Comparison of ENCODE assay signal across 24 cellular contexts in the genomic region with DNA sequence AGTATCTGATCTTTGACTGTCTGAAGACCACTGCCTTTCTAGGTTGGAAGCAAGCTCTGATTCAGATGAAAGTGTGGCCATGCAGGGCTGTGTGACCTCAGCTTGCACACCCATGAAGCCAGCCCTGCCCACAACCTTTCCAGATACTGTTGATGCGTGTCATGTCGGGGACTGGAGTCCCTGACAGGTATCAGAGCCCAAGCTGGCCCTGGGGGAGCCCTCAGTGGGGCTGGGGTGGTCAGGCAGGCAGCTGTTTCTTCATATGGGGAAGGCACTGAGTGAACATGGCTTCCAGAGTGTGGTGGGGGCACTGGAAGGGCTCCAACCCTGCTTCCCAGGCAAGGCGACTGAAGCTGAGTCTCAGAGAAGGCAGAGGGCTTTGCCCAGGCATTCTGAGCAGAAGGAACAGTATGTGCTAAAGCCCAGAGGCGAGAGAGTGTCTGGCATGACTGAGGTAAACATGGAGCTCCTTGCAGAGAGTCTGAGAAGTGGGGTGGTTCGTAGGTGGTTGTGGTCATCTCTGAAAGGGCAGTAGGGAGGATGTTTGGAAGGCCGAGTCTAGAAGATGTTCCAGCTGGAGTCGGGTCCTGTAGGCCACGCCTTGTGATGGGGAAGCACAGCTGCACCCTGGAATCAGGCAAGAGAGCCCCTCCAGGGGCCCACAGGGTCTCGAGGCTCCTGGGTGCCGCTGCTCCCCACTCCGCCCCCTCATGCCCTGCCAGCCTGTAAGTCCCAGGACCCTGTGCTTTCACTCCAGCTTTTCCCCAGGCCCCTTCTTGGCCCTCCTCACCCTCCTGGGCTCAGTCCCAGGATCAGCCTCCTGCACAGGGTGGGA.
DNase-seq lines count a peak whose midpoint lies in the region; ATAC-seq and TF ChIP-seq lines count a peak whose summit lies in the region.
"Had no signal": no experiment of that assay in that cellular context is flagged by ENCODE, and none has a peak within 500 bp of the region (broad histone marks: within the 10 kb centered on the region; RNA-seq: fewer than 3 reads in every experiment).

No MANE protein-coding gene starts in this region.

- H3K36me3 ChIP-seq in CD4-positive, CD25-positive, alpha-beta regulatory T cell (ENCODE audit: control insufficient read depth, insufficient read depth, low read length), result no peaks in the 10 kb centered on the region
- H3K36me3 ChIP-seq in PC-9 (ENCODE audit: low read depth) (no peaks in the 10 kb centered on the region), neuronal stem cell (replicated peaks in 1 of 2; ENCODE audit: control insufficient read depth in 2 of 2, insufficient read depth in 2 of 2, low read length in 2 of 2) (no peaks in the 10 kb centered on the region), left ventricle myocardium inferior (no peaks in the 10 kb centered on the region)
- H3K36me3 ChIP-seq: neutrophil had no signal

- H3K27ac Mint-ChIP-seq in CD4-positive, CD25-positive, alpha-beta regulatory T cell, result peak overlapping the region in 2 of 3 donors; percentile 41 to 44
- H3K27ac Mint-ChIP-seq: dendritic cell treated with granulocyte-macrophage colony-stimulating factor and Interleukin-4, amounts not matched to agents 40 ng/mL and 50 ng/mL, for 4 days; stimulated activated naive CD8-positive, alpha-beta T cell treated with anti-CD3 and anti-CD28 coated beads, Interleukin-15, Interleukin-2, amounts not matched to agents 100 ng/mL and 50 ng/mL, for 24 hours had no signal

- POLR2A ChIA-PET in PC-9 (lab: Charles Lee; ENCODE audit: unreplicated experiment), result interaction anchor here (0.5 to 0.7 kb wide), 3 partner anchors 76 to 943 kb away, joined by 3 to 4 read pairs (median 3); no protein-coding TSS in a partner anchor

- TSS peak; percentile 77 for BruUV-seq in PC-9 (replicated peaks; lab: Mats Ljungman, UMichigan)

- H3K79me1 ChIP-seq in neuronal stem cell (ENCODE audit: low read depth, low read length), result no peaks in the 10 kb centered on the region

- H3K4me1 ChIP-seq in CD4-positive, CD25-positive, alpha-beta regulatory T cell (ENCODE audit: control insufficient read depth, insufficient read depth, low read length, poor library complexity, severe bottlenecking), result no peaks in the 10 kb centered on the region
- H3K4me1 ChIP-seq in PC-9 (replicated peaks; ENCODE audit: insufficient read depth), result peaks cover 51% of the 10 kb centered on the region
- peaks cover 21% of the 10 kb centered on the region in 2 donors for H3K4me1 ChIP-seq in neuronal stem cell (ENCODE audit: control insufficient read depth in 2 of 2, insufficient read depth in 1 of 2, low read depth in 1 of 2, low read length in 2 of 2)
- peaks cover 84% of the 10 kb centered on the region for H3K4me1 ChIP-seq in left ventricle myocardium inferior

- H3K9me3 ChIP-seq in CD4-positive, CD25-positive, alpha-beta regulatory T cell (ENCODE audit: control insufficient read depth in 2 of 2, low read length in 2 of 2), result no peaks in the 10 kb centered on the region
- no peaks in the 10 kb centered on the region for H3K9me3 ChIP-seq in PC-9 (ENCODE audit: insufficient read depth, low read depth)
- no peaks in the 10 kb centered on the region for H3K9me3 ChIP-seq in neuronal stem cell (replicated peaks in 1 of 2; ENCODE audit: control insufficient read depth in 2 of 2, insufficient read depth in 1 of 2, low read depth in 1 of 2, low read length in 2 of 2)
- no peaks in the 10 kb centered on the region for H3K9me3 ChIP-seq in left ventricle myocardium inferior (replicated peaks)
- H3K9me3 ChIP-seq: neutrophil, tibial nerve had no signal

- H3K4ac ChIP-seq in neuronal stem cell (ENCODE audit: low read length), result no peak overlapping the region

- no peak overlapping the region for H2BK5ac ChIP-seq in neuronal stem cell (ENCODE audit: low read length)

- H4K91ac ChIP-seq in neuronal stem cell (ENCODE audit: low read depth, low read length, poor library complexity), result no peak overlapping the region

- H3K9me2 ChIP-seq in PC-9 (ENCODE audit: insufficient read depth), result no peaks in the 10 kb centered on the region

- H2BK12ac ChIP-seq in neuronal stem cell (ENCODE audit: low read length), result no peak overlapping the region

- peaks cover 11% of the 10 kb centered on the region; the same call in 1 of the 2 replicates for H3K79me2 ChIP-seq in PC-9 (ENCODE audit: low read depth)

- H4K8ac ChIP-seq in neuronal stem cell (ENCODE audit: low read depth, low read length), result no peak overlapping the region

- H2BK120ac ChIP-seq in neuronal stem cell (ENCODE audit: low read depth, low read length), result no peak overlapping the region

- no peak for DNase-seq in CD4-positive, CD25-positive, alpha-beta regulatory T cell
- DNase-seq in PC-9 (peak in 1 of 2 experiments; percentile 66), ecto neural progenitor cell (ENCODE audit: low spot score) (peak; percentile 35), neuronal stem cell (ENCODE audit: low spot score) (no peak), globus pallidus (ENCODE audit: low spot score) (no peak), left ventricle myocardium inferior (no peak), NCI-H1092 (lab: John Stamatoyannopoulos, UW) (no peak), AG08396 (ENCODE audit: low spot score) (no peak)
- DNase-seq: activated CD4-positive, alpha-beta T cell treated with anti-CD3 and anti-CD28 coated beads, Interleukin-2, amount 50 U/mL, for 1 hour; activated gamma-delta T cell; activated T-cell treated with anti-CD3 and anti-CD28 coated beads for 4 hours; C1 segment of cervical spinal cord; foreskin melanocyte; GOT3; hypothalamus; NCI-H1105; NCI-H2081; stimulated activated CD4-positive, alpha-beta T cell treated with anti-CD3 and anti-CD28 coated beads, Interleukin-4, amount 100 ng/mL, for 1 hour had no signal

- H3K4me3 Mint-ChIP-seq in CD4-positive, CD25-positive, alpha-beta regulatory T cell, result no peak overlapping the region
- H3K4me3 Mint-ChIP-seq: dendritic cell treated with granulocyte-macrophage colony-stimulating factor and Interleukin-4, amounts not matched to agents 40 ng/mL and 50 ng/mL, for 4 days; stimulated activated naive CD8-positive, alpha-beta T cell treated with anti-CD3 and anti-CD28 coated beads, Interleukin-15, Interleukin-2, amounts not matched to agents 100 ng/mL and 50 ng/mL, for 24 hours had no signal

- H3K14ac ChIP-seq in neuronal stem cell (ENCODE audit: low read length), result peak overlapping the region; percentile 9

- WGBS in neuronal stem cell (ENCODE audit: extremely low coverage in 2 of 2, insufficient read length in 2 of 2, insufficient replicate concordance in 1 of 2), 2 donors, result no CpG with 5 or more reads among the region's 11 CpGs

- intact Hi-C loops in PC-9 (cut with micrococcal nuclease; ENCODE audit: unreplicated experiment) (no loop called here), left ventricle myocardium inferior (cut with micrococcal nuclease) (no loop called here)

- peaks cover 0 to 7% (median 3%) of the 10 kb centered on the region in 4 donors for H3K4me1 Mint-ChIP-seq in CD4-positive, CD25-positive, alpha-beta regulatory T cell

- H3K9ac ChIP-seq in neuronal stem cell (ENCODE audit: low read depth, low read length, poor library complexity), result no peak overlapping the region

- no peaks in the 10 kb centered on the region for H3K27me3 ChIP-seq in CD4-positive, CD25-positive, alpha-beta regulatory T cell (ENCODE audit: control insufficient read depth, insufficient read depth, low read length)
- no peaks in the 10 kb centered on the region for H3K27me3 ChIP-seq in PC-9 (ENCODE audit: insufficient read depth, low read depth)
- H3K27me3 ChIP-seq in neuronal stem cell (ENCODE audit: control insufficient read depth in 3 of 3, insufficient read depth in 3 of 3, low read depth in 1 of 3, low read length in 3 of 3), result no peaks in the 10 kb centered on the region
- no peaks in the 10 kb centered on the region for H3K27me3 ChIP-seq in left ventricle myocardium inferior (ENCODE audit: low read depth)
- H3K27me3 ChIP-seq: neutrophil, tibial nerve had no signal

- H3K36me3 Mint-ChIP-seq in CD4-positive, CD25-positive, alpha-beta regulatory T cell, result peaks cover 12% of the 10 kb centered on the region

- no peaks in the 10 kb centered on the region for H4K20me1 ChIP-seq in PC-9 (ENCODE audit: insufficient read depth)

- H2AK5ac ChIP-seq in neuronal stem cell (ENCODE audit: low read depth, low read length), result no peak overlapping the region

- ATAC-seq in CD4-positive, CD25-positive, alpha-beta regulatory T cell (ENCODE audit: low read depth in 2 of 2), result no peak

- H3K18ac ChIP-seq in neuronal stem cell (ENCODE audit: low read length), result peak overlapping the region; percentile 15

- H3K27me3 Mint-ChIP-seq in CD4-positive, CD25-positive, alpha-beta regulatory T cell, result no peaks in the 10 kb centered on the region
- H3K27me3 Mint-ChIP-seq: dendritic cell treated with granulocyte-macrophage colony-stimulating factor and Interleukin-4, amounts not matched to agents 40 ng/mL and 50 ng/mL, for 4 days; stimulated activated naive CD8-positive, alpha-beta T cell treated with anti-CD3 and anti-CD28 coated beads, Interleukin-15, Interleukin-2, amounts not matched to agents 100 ng/mL and 50 ng/mL, for 24 hours had no signal

- CTCF ChIA-PET in PC-9 (lab: Charles Lee), result interaction anchor here (0.6 kb wide), 1 partner anchor 202 kb away, joined by 3 read pairs; no protein-coding TSS in a partner anchor

- no peak for TF ChIP-seq CTCF in PC-9 (conservative IDR thresholded peaks at IDR 0.05)
- TF ChIP-seq CTCF in left ventricle myocardium inferior (IDR thresholded peaks at IDR 0.05; ENCODE audit: borderline replicate concordance), result no peak

- no peak overlapping the region for H2AFZ ChIP-seq in PC-9
- no peak overlapping the region for H2AFZ ChIP-seq in neuronal stem cell (ENCODE audit: low read length)

- H3K4me3 ChIP-seq in CD4-positive, CD25-positive, alpha-beta regulatory T cell (ENCODE audit: low read depth, low read length), result no peak overlapping the region
- H3K4me3 ChIP-seq in PC-9 (no peak overlapping the region), neuronal stem cell (ENCODE audit: low read length in 2 of 2) (no peak overlapping the region), left ventricle myocardium inferior (no peak overlapping the region)
- H3K4me3 ChIP-seq: lung, tibial nerve had no signal

- no peak overlapping the region for H2BK15ac ChIP-seq in neuronal stem cell (ENCODE audit: low read length)

- H3K9me3 Mint-ChIP-seq in CD4-positive, CD25-positive, alpha-beta regulatory T cell, result no peaks in the 10 kb centered on the region
- H3K9me3 Mint-ChIP-seq: dendritic cell treated with granulocyte-macrophage colony-stimulating factor and Interleukin-4, amounts not matched to agents 40 ng/mL and 50 ng/mL, for 4 days; stimulated activated naive CD8-positive, alpha-beta T cell treated with anti-CD3 and anti-CD28 coated beads, Interleukin-15, Interleukin-2, amounts not matched to agents 100 ng/mL and 50 ng/mL, for 24 hours had no signal

- H3K4me2 ChIP-seq in PC-9, result peak overlapping the region; percentile 66
- no peak overlapping the region for H3K4me2 ChIP-seq in neuronal stem cell (ENCODE audit: insufficient read depth, low read length, poor library complexity, severe bottlenecking)

- H3F3A ChIP-seq in PC-9 (ENCODE audit: insufficient read depth, low read depth), result peaks cover 10% of the 10 kb centered on the region

- no peak overlapping the region for H3K27ac ChIP-seq in CD4-positive, CD25-positive, alpha-beta regulatory T cell (ENCODE audit: insufficient read depth, low read length, poor library complexity, severe bottlenecking)
- peak overlapping the region; percentile 99 for H3K27ac ChIP-seq in PC-9
- H3K27ac ChIP-seq in neuronal stem cell (replicated peaks; ENCODE audit: low read length), result no peak overlapping the region
- H3K27ac ChIP-seq in left ventricle myocardium inferior (replicated peaks), result no peak overlapping the region
- H3K27ac ChIP-seq: neutrophil, tibial nerve, VCaP had no signal

- no peak overlapping the region for H3K23ac ChIP-seq in neuronal stem cell (ENCODE audit: low read depth, low read length, poor library complexity)
